8 cellular contexts compared by ENCODE assay signal in genomic region chrX:48802813-48803261, GRCh38. TPM values are rescaled to one million over a fixed set of nuclear protein-coding genes. Genes with fewer than 3 reads are reported as not detected.
DNase-seq lines count a peak whose midpoint lies in the region; ATAC-seq and TF ChIP-seq lines count a peak whose summit lies in the region.

No MANE protein-coding gene starts in this region.

- TF ChIP-seq CTCF in GM06990 (IDR thresholded peaks at IDR 0.05; ENCODE audit: insufficient read depth, low read length, poor library complexity, severe bottlenecking) (no peak), fibroblast of lung (conservative IDR thresholded peaks at IDR 0.05 in 1 of 2, IDR thresholded peaks at IDR 0.05 in 1 of 2; ENCODE audit: low read depth in 1 of 2, low read length in 2 of 2) (no peak)

- ATAC-seq in HG03280 (IDR thresholded peaks at IDR 0.05; ENCODE audit: unreplicated experiment) = no peak

- H4K20me1 ChIP-seq in fibroblast of lung (ENCODE audit: control insufficient read depth, extremely low read depth, insufficient read depth, low read length) = no peaks in the 10 kb centered on the region

- peak overlapping the region; percentile 91 for H3K27ac ChIP-seq in SK-N-MC
- peak overlapping the region; percentile 95 for H3K27ac ChIP-seq in fibroblast of lung (ENCODE audit: insufficient read depth, low read length)

- no peaks in the 10 kb centered on the region for H3K4me1 ChIP-seq in fibroblast of lung (ENCODE audit: control insufficient read depth, extremely low read depth, insufficient read depth, low read length)

- H3K9me3 ChIP-seq in SK-N-MC (ENCODE audit: low read depth, low read length) (no peaks in the 10 kb centered on the region), fibroblast of lung (ENCODE audit: control insufficient read depth, insufficient read depth, low read depth, low read length) (no peaks in the 10 kb centered on the region)

- H3K36me3 ChIP-seq in GM06990 (ENCODE audit: control insufficient read depth, insufficient read depth, low read length) = no peaks in the 10 kb centered on the region; the same call in 1 of the 2 replicates
- no peaks in the 10 kb centered on the region for H3K36me3 ChIP-seq in SK-N-MC (ENCODE audit: insufficient read depth, low read length)
- H3K36me3 ChIP-seq in fibroblast of lung (ENCODE audit: control insufficient read depth, insufficient read depth, low read length) = no peaks in the 10 kb centered on the region

- no peak for DNase-seq in GM06990 (ENCODE audit: extremely low read depth, insufficient read length)
- no peak for DNase-seq in SK-N-MC (ENCODE audit: low read depth, low spot score)
- DNase-seq in fibroblast of lung (ENCODE audit: low read depth in 2 of 2) = no peak
- peak; percentile 0 for DNase-seq in renal cortical epithelial cell (ENCODE audit: low read depth)
- no peak for DNase-seq in kidney tubule cell (ENCODE audit: low spot score)
- no peak for DNase-seq in SIG-M5 (lab: John Stamatoyannopoulos, UW)
- DNase-seq in NCI-H2196 (lab: John Stamatoyannopoulos, UW; ENCODE audit: unreplicated experiment) = no peak

- H3K4me3 ChIP-seq in GM06990 (replicated peaks; ENCODE audit: low read depth, low read length) (peak overlapping the region; percentile 63), SK-N-MC (peak overlapping the region; percentile 77), fibroblast of lung (replicated peaks in 1 of 4; ENCODE audit: control extremely low read depth in 1 of 4, insufficient read depth in 1 of 4, low read depth in 3 of 4, low read length in 4 of 4) (peak overlapping the region; percentile 57 to 74 (median 70))

- H2AFZ ChIP-seq in fibroblast of lung (ENCODE audit: low read length) = no peak overlapping the region

- no peaks in the 10 kb centered on the region for H3K79me2 ChIP-seq in fibroblast of lung (ENCODE audit: control insufficient read depth, insufficient read depth, low read length)

- H3K4me2 ChIP-seq in fibroblast of lung (ENCODE audit: extremely low read depth, insufficient read depth, low read length) = peak overlapping the region; percentile 15

- H3K27me3 ChIP-seq in GM06990 (replicated peaks; ENCODE audit: control insufficient read depth, insufficient read depth, low read length) (no peaks in the 10 kb centered on the region), fibroblast of lung (ENCODE audit: control insufficient read depth, insufficient read depth, low read length) (no peaks in the 10 kb centered on the region)

- H3K9ac ChIP-seq in SK-N-MC (ENCODE audit: insufficient read length) = peak overlapping the region; percentile 87
- no peak overlapping the region for H3K9ac ChIP-seq in fibroblast of lung (ENCODE audit: insufficient read depth, low read length)

RNA-seq across cellular contexts. Expression of gene HDAC6, which starts 1.0 kb away (rescaled TPM):
- total RNA-seq in fibroblast of lung (31.3 and 32.5 TPM in 2 replicates), renal cortical epithelial cell (36.3 and 54.4 TPM in 2 replicates)
- polyA plus RNA-seq in fibroblast of lung = 18.0 and 20.0 TPM in 2 replicates
- polyA plus RNA-seq in fibroblast of lung (2012) = 18.3 and 18.7 TPM in 2 replicates
- polyA minus RNA-seq in fibroblast of lung (ENCODE audit: low replicate concordance) = 50.6 and 115 TPM in 2 replicates

RNA-seq across cellular contexts. Expression of gene GATA1, which starts 16.4 kb away (rescaled TPM):
- total RNA-seq in fibroblast of lung (not detected in 2 replicates), renal cortical epithelial cell (not detected in 2 replicates)
- polyA plus RNA-seq in fibroblast of lung = 0.07 TPM in 1 of 2 replicates, not detected in the other
- not detected in 2 replicates for polyA plus RNA-seq in fibroblast of lung (2012)
- not detected in 2 replicates for polyA minus RNA-seq in fibroblast of lung (ENCODE audit: low replicate concordance)

RNA-seq across cellular contexts. Expression of gene ERAS, which starts 23.5 kb away (rescaled TPM):
- total RNA-seq in fibroblast of lung (not detected in 2 replicates), renal cortical epithelial cell (0.20 TPM in 1 of 2 replicates, not detected in the other)
- 0.05 TPM in 1 of 2 replicates, not detected in the other for polyA plus RNA-seq in fibroblast of lung
- polyA plus RNA-seq in fibroblast of lung (2012) = not detected in 2 replicates
- not detected in 2 replicates for polyA minus RNA-seq in fibroblast of lung (ENCODE audit: low replicate concordance)

RNA-seq across cellular contexts. Expression of gene PCSK1N, which starts 32.6 kb away (rescaled TPM):
- 0.17 and 0.51 TPM in 2 replicates for total RNA-seq in fibroblast of lung
- polyA plus RNA-seq in fibroblast of lung = 0.08 TPM in 1 of 2 replicates, not detected in the other
- 0.22 and 0.47 TPM in 2 replicates for polyA plus RNA-seq in fibroblast of lung (2012)
- not detected in 2 replicates for polyA minus RNA-seq in fibroblast of lung (ENCODE audit: low replicate concordance)
- total RNA-seq in renal cortical epithelial cell = 2.6 and 3.6 TPM in 2 replicates

RNA-seq across cellular contexts. Expression of gene GLOD5, which starts 41.3 kb away (rescaled TPM):
- total RNA-seq in fibroblast of lung = not detected in 2 replicates
- not detected in 2 replicates for polyA plus RNA-seq in fibroblast of lung
- polyA plus RNA-seq in fibroblast of lung (2012) = not detected in 2 replicates
- not detected in 2 replicates for polyA minus RNA-seq in fibroblast of lung (ENCODE audit: low replicate concordance)
- not detected in 2 replicates for total RNA-seq in renal cortical epithelial cell
